ENCODE assay signal across 13 cellular contexts in the genomic region with DNA sequence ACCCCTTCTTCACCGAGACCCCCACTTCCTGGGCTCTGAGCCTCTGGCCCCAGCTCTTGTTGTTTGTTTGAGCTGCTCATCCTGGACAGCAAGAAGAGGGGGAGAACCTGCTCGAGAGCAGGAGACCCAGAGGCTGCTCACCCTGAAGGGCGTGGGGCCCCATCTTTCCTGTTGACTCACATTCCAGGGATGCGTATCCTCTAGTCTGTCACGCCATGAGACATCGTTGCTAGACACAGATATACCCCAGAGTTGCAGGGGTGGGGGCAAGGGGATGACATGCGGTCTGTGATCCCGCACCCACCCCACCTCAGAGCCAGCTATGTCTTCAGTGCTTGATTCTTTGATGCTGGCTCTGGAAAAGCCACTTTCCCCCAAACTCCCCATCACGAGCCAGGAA. TPM values are rescaled to one million over a fixed set of nuclear protein-coding genes. Genes with fewer than 3 reads are reported as not detected.
DNase-seq lines count a peak whose midpoint lies in the region; ATAC-seq and TF ChIP-seq lines count a peak whose summit lies in the region.
"Had no signal": no experiment of that assay in that cellular context is flagged by ENCODE, and none has a peak within 500 bp of the region (broad histone marks: within the 10 kb centered on the region; RNA-seq: fewer than 3 reads in every experiment).

No MANE protein-coding gene starts in this region.

- no peak for DNase-seq in activated CD8-positive, alpha-beta T cell treated with anti-CD3 and anti-CD28 coated beads for 36 hours
- DNase-seq in activated CD8-positive, alpha-beta T cell treated with anti-CD3 and anti-CD28 coated beads, Interleukin-2, amount 10 ng/mL, durations not matched to agents 7 days and 5 days = no peak
- DNase-seq in hepatocyte (ENCODE audit: low spot score) = peak; percentile 56
- DNase-seq in tibial nerve (ENCODE audit: low spot score in 2 of 2) = no peak
- no peak for DNase-seq in mesenteric fat pad (ENCODE audit: low spot score)
- no peak for DNase-seq in mucosa of descending colon
- DNase-seq: activated T-cell treated with anti-CD3 and anti-CD28 coated beads, Interleukin-2, amount 50 U/mL, for 1 hour; cortex of kidney; NCI-H510A; T-cell had no signal

- POLR2A ChIA-PET in activated CD8-positive, alpha-beta T cell treated with anti-CD3 and anti-CD28 coated beads for 36 hours (lab: Charles Lee) = interaction anchor here (1.4 kb wide), 1 partner anchor 14 kb away, joined by 4 read pairs; a partner anchor contains a TSS
- POLR2A ChIA-PET in activated CD8-positive, alpha-beta T cell treated with anti-CD3 and anti-CD28 coated beads, Interleukin-2, amount 10 ng/mL, durations not matched to agents 7 days and 5 days (lab: Charles Lee) = no interaction called here

- 66 to 83% (median 70%) methylated on average over 9 of the region's 9 CpGs for whole genome bisulfite sequencing in adipose tissue, 3 donors
- WGBS in hepatocyte (ENCODE audit: low lambda C conversion rate, missing lambda C conversion rate) = 70% methylated on average over 9 of the region's 9 CpGs
- WGBS in tibial nerve, 2 donors = 66 to 70% methylated on average over 9 of the region's 9 CpGs

- H3K4me1 Mint-ChIP-seq in activated CD8-positive, alpha-beta T cell treated with anti-CD3 and anti-CD28 coated beads for 36 hours (ENCODE audit: low read depth) = peaks cover 6% of the 10 kb centered on the region
- H3K4me1 Mint-ChIP-seq in activated CD8-positive, alpha-beta T cell treated with anti-CD3 and anti-CD28 coated beads, Interleukin-2, amount 10 ng/mL, durations not matched to agents 7 days and 5 days (ENCODE audit: low read depth) = peaks cover 10% of the 10 kb centered on the region

- no peaks in the 10 kb centered on the region for H3K9me2 ChIP-seq in hepatocyte (replicated peaks; ENCODE audit: insufficient read depth)

- no peaks in the 10 kb centered on the region for H3K9me3 Mint-ChIP-seq in activated CD8-positive, alpha-beta T cell treated with anti-CD3 and anti-CD28 coated beads for 36 hours
- H3K9me3 Mint-ChIP-seq in activated CD8-positive, alpha-beta T cell treated with anti-CD3 and anti-CD28 coated beads, Interleukin-2, amount 10 ng/mL, durations not matched to agents 7 days and 5 days (ENCODE audit: insufficient read depth) = no peaks in the 10 kb centered on the region
- H3K9me3 Mint-ChIP-seq: T-cell had no signal

- peak overlapping the region; percentile 31 for H3K27ac Mint-ChIP-seq in activated CD8-positive, alpha-beta T cell treated with anti-CD3 and anti-CD28 coated beads for 36 hours
- no peak overlapping the region for H3K27ac Mint-ChIP-seq in activated CD8-positive, alpha-beta T cell treated with anti-CD3 and anti-CD28 coated beads, Interleukin-2, amount 10 ng/mL, durations not matched to agents 7 days and 5 days

- peak overlapping the region; percentile 22 for H3K27ac ChIP-seq in adipose tissue (ENCODE audit: low read depth, low read length)
- peak overlapping the region; percentile 84 for H3K27ac ChIP-seq in hepatocyte
- peak overlapping the region in 3 of 4 donors; percentile 44 to 93 (median 91) for H3K27ac ChIP-seq in tibial nerve

- TF ChIP-seq POLR2A in tibial nerve (IDR thresholded peaks at IDR 0.05) = no peak

- H3K9me3 ChIP-seq in hepatocyte (ENCODE audit: low read depth) (no peaks in the 10 kb centered on the region), tibial nerve (no peaks in the 10 kb centered on the region), mucosa of descending colon (no peaks in the 10 kb centered on the region)

- H3K79me2 ChIP-seq in hepatocyte = no peaks in the 10 kb centered on the region

- no peak for ATAC-seq in activated CD8-positive, alpha-beta T cell treated with anti-CD3 and anti-CD28 coated beads for 36 hours
- ATAC-seq in activated CD8-positive, alpha-beta T cell treated with anti-CD3 and anti-CD28 coated beads, Interleukin-2, amount 10 ng/mL, durations not matched to agents 7 days and 5 days = no peak
- no peak for ATAC-seq in GM21526 (IDR thresholded peaks at IDR 0.05; ENCODE audit: low FRiP score, unreplicated experiment)
- no peak for ATAC-seq in mucosa of descending colon
- ATAC-seq: T-cell had no signal

- H3K27me3 ChIP-seq in hepatocyte (no peaks in the 10 kb centered on the region), tibial nerve (no peaks in the 10 kb centered on the region)

- H3K27me3 Mint-ChIP-seq in activated CD8-positive, alpha-beta T cell treated with anti-CD3 and anti-CD28 coated beads for 36 hours = no peaks in the 10 kb centered on the region
- no peaks in the 10 kb centered on the region for H3K27me3 Mint-ChIP-seq in activated CD8-positive, alpha-beta T cell treated with anti-CD3 and anti-CD28 coated beads, Interleukin-2, amount 10 ng/mL, durations not matched to agents 7 days and 5 days (ENCODE audit: low read depth)
- H3K27me3 Mint-ChIP-seq: T-cell had no signal

- no peaks in the 10 kb centered on the region for H4K20me1 ChIP-seq in hepatocyte (ENCODE audit: insufficient read depth, poor library complexity, severe bottlenecking)

- no peak overlapping the region for H2AFZ ChIP-seq in hepatocyte

- CTCF ChIA-PET in activated CD8-positive, alpha-beta T cell treated with anti-CD3 and anti-CD28 coated beads for 36 hours (lab: Charles Lee) = interaction anchor here (1.8 kb wide), 1 partner anchor 12 kb away, joined by 5 read pairs; no protein-coding TSS in a partner anchor
- CTCF ChIA-PET in activated CD8-positive, alpha-beta T cell treated with anti-CD3 and anti-CD28 coated beads, Interleukin-2, amount 10 ng/mL, durations not matched to agents 7 days and 5 days (lab: Charles Lee) = interaction anchor here (0.6 to 0.7 kb wide), 2 partner anchors 13 to 827 kb away, joined by 3 read pairs; a partner anchor contains a TSS

- H3K4me2 ChIP-seq in hepatocyte = no peak overlapping the region

- peaks cover 12% of the 10 kb centered on the region for H3K36me3 Mint-ChIP-seq in activated CD8-positive, alpha-beta T cell treated with anti-CD3 and anti-CD28 coated beads for 36 hours (ENCODE audit: low read depth)
- peaks cover 40% of the 10 kb centered on the region for H3K36me3 Mint-ChIP-seq in activated CD8-positive, alpha-beta T cell treated with anti-CD3 and anti-CD28 coated beads, Interleukin-2, amount 10 ng/mL, durations not matched to agents 7 days and 5 days (ENCODE audit: low read depth)

- no peak for TF ChIP-seq EP300 in tibial nerve (IDR thresholded peaks at IDR 0.05)

- H3K36me3 ChIP-seq in hepatocyte (replicated peaks; ENCODE audit: insufficient read depth, low read depth) = no peaks in the 10 kb centered on the region
- H3K36me3 ChIP-seq in tibial nerve = peaks cover 0 to 48% (median 11%) of the 10 kb centered on the region in 3 donors
- no peaks in the 10 kb centered on the region for H3K36me3 ChIP-seq in mucosa of descending colon (ENCODE audit: low read depth)

- H3K4me3 Mint-ChIP-seq in activated CD8-positive, alpha-beta T cell treated with anti-CD3 and anti-CD28 coated beads for 36 hours = no peak overlapping the region
- no peak overlapping the region for H3K4me3 Mint-ChIP-seq in activated CD8-positive, alpha-beta T cell treated with anti-CD3 and anti-CD28 coated beads, Interleukin-2, amount 10 ng/mL, durations not matched to agents 7 days and 5 days
- H3K4me3 Mint-ChIP-seq: T-cell had no signal

- intact Hi-C loops in activated CD8-positive, alpha-beta T cell treated with anti-CD3 and anti-CD28 coated beads for 36 hours (cut with micrococcal nuclease) = loop anchor here (5.0 kb wide), 1 partner anchor 42 kb away; no protein-coding TSS in a partner anchor
- intact Hi-C loops in mucosa of descending colon (cut with DNase I, micrococcal nuclease) = no loop called here

- H3K4me1 ChIP-seq in hepatocyte (ENCODE audit: insufficient read depth) (peaks cover 20% of the 10 kb centered on the region), tibial nerve (peaks cover 0 to 70% (median 56%) of the 10 kb centered on the region in 4 donors), mucosa of descending colon (ENCODE audit: low read depth) (peaks cover 7% of the 10 kb centered on the region)

- TF ChIP-seq CTCF in activated CD8-positive, alpha-beta T cell treated with anti-CD3 and anti-CD28 coated beads for 36 hours (IDR thresholded peaks at IDR 0.05) = no peak
- no peak for TF ChIP-seq CTCF in hepatocyte (IDR thresholded peaks at IDR 0.05; ENCODE audit: poor library complexity)
- no peak for TF ChIP-seq CTCF in tibial nerve (IDR thresholded peaks at IDR 0.05)
- TF ChIP-seq CTCF in mucosa of descending colon (IDR thresholded peaks at IDR 0.05) = no peak

- H3K4me3 ChIP-seq in hepatocyte (no peak overlapping the region), tibial nerve (no peak overlapping the region), mucosa of descending colon (no peak overlapping the region)

RNA-seq across cellular contexts. Expression of a gene that starts 5.7 kb away (rescaled TPM):
- 1 to 10 TPM; 1.8 to 3.7 TPM for total RNA-seq in activated CD8-positive, alpha-beta T cell treated with anti-CD3 and anti-CD28 coated beads for 36 hours
- total RNA-seq in activated CD8-positive, alpha-beta T cell treated with anti-CD3 and anti-CD28 coated beads, Interleukin-2, amount 10 ng/mL, durations not matched to agents 7 days and 5 days = 1 to 10 TPM; 3.4 to 4.8 TPM
- polyA plus RNA-seq in adipose tissue (10 to 100 TPM in 2 of 3 donors, 1 to 10 TPM in 1; 5.3 to 65.0 (median 47.4) TPM), hepatocyte (7.3 and 9.2 TPM in 2 replicates)
- total RNA-seq in hepatocyte (11.6 and 22.0 TPM in 2 replicates), tibial nerve (100 to 1,000 TPM; 231 to 547 (median 297) TPM), mesenteric fat pad (187 TPM), mucosa of descending colon (10 to 100 TPM; 20.1 to 87.0 (median 36.9) TPM)

RNA-seq across cellular contexts. Expression of a gene that starts 13.2 kb away (rescaled TPM):
- 10 to 100 TPM; 54.1 to 55.2 TPM for total RNA-seq in activated CD8-positive, alpha-beta T cell treated with anti-CD3 and anti-CD28 coated beads for 36 hours
- 100 to 1,000 TPM; 107 to 117 TPM for total RNA-seq in activated CD8-positive, alpha-beta T cell treated with anti-CD3 and anti-CD28 coated beads, Interleukin-2, amount 10 ng/mL, durations not matched to agents 7 days and 5 days
- 10 to 100 TPM; 36.8 to 53.4 (median 38.2) TPM for polyA plus RNA-seq in adipose tissue
- total RNA-seq in hepatocyte = 37.9 and 41.9 TPM in 2 replicates
- polyA plus RNA-seq in hepatocyte = 43.7 and 52.6 TPM in 2 replicates
- 100 to 1,000 TPM in 3 of 4 donors, 10 to 100 TPM in 1; 74.3 to 121 (median 102) TPM for total RNA-seq in tibial nerve
- 46.6 TPM for total RNA-seq in mesenteric fat pad
- total RNA-seq in mucosa of descending colon = 100 to 1,000 TPM in 1 of 3 donors, 10 to 100 TPM in 2; 79.9 to 121 (median 97.4) TPM

RNA-seq across cellular contexts. Expression of a gene that starts 15.2 kb away (rescaled TPM):
- total RNA-seq in activated CD8-positive, alpha-beta T cell treated with anti-CD3 and anti-CD28 coated beads for 36 hours = 1 to 10 TPM; 5.3 to 5.8 TPM
- total RNA-seq in activated CD8-positive, alpha-beta T cell treated with anti-CD3 and anti-CD28 coated beads, Interleukin-2, amount 10 ng/mL, durations not matched to agents 7 days and 5 days = 1 to 10 TPM; 7.0 to 8.5 TPM
- polyA plus RNA-seq in adipose tissue (1 to 10 TPM; 3.3 to 5.0 (median 4.3) TPM), hepatocyte (6.2 and 6.3 TPM in 2 replicates)
- total RNA-seq in hepatocyte (5.7 and 6.0 TPM in 2 replicates), tibial nerve (1 to 10 TPM; 1.3 to 5.4 (median 3.0) TPM), mesenteric fat pad (4.3 TPM), mucosa of descending colon (1 to 10 TPM; 5.0 to 6.8 (median 5.3) TPM)

RNA-seq across cellular contexts. Expression of a gene that starts 36.9 kb away (rescaled TPM):
- 1 to 10 TPM; 1.1 to 1.6 TPM for total RNA-seq in activated CD8-positive, alpha-beta T cell treated with anti-CD3 and anti-CD28 coated beads for 36 hours
- under 1 TPM; 0.37 to 0.45 TPM for total RNA-seq in activated CD8-positive, alpha-beta T cell treated with anti-CD3 and anti-CD28 coated beads, Interleukin-2, amount 10 ng/mL, durations not matched to agents 7 days and 5 days
- polyA plus RNA-seq in adipose tissue (1 to 10 TPM in 2 of 3 donors, under 1 TPM in 1; 0.70 to 5.6 (median 1.4) TPM), hepatocyte (0.91 and 4.0 TPM in 2 replicates)
- total RNA-seq in hepatocyte (0.10 TPM in 1 of 2 replicates, not detected in the other), tibial nerve (1 to 10 TPM in 2 of 4 donors, under 1 TPM in 2; 0.21 to 2.7 (median 1.7) TPM), mesenteric fat pad (1.0 TPM), mucosa of descending colon (1 to 10 TPM in 2 of 3 donors, under 1 TPM in 1; 0.96 to 6.6 (median 2.0) TPM)
- total RNA-seq: renal cortical epithelial cell had no signal

RNA-seq across cellular contexts. Expression of a gene that starts 39.1 kb away (rescaled TPM):
- total RNA-seq in activated CD8-positive, alpha-beta T cell treated with anti-CD3 and anti-CD28 coated beads for 36 hours = 10 to 100 TPM; 14.4 to 21.7 TPM
- total RNA-seq in activated CD8-positive, alpha-beta T cell treated with anti-CD3 and anti-CD28 coated beads, Interleukin-2, amount 10 ng/mL, durations not matched to agents 7 days and 5 days = 10 to 100 TPM; 15.4 to 17.1 TPM
- polyA plus RNA-seq in adipose tissue = 10 to 100 TPM in 2 of 3 donors, 1 to 10 TPM in 1; 6.3 to 18.5 (median 13.2) TPM
- total RNA-seq in hepatocyte = 20.2 and 27.2 TPM in 2 replicates
- polyA plus RNA-seq in hepatocyte = 29.7 and 34.3 TPM in 2 replicates
- 10 to 100 TPM; 33.0 to 75.2 (median 40.1) TPM for total RNA-seq in tibial nerve
- total RNA-seq in mesenteric fat pad = 24.4 TPM
- total RNA-seq in mucosa of descending colon = 10 to 100 TPM; 16.8 to 37.2 (median 34.4) TPM

Comparison
In these comparisons a context has a peak if more than half of its experiments do, and no peak if none do; other contexts are left out.
1. H3K27ac ChIP-seq: peak in every context shown above with its lines; median percentile 91 in tibial nerve; 84 in hepatocyte; 22 in adipose tissue.